ENCODE assay signal across 19 cellular contexts in genomic region chr3:104960579-104960978, GRCh38.
DNase-seq lines count a peak whose midpoint lies in the region; ATAC-seq, FAIRE-seq and TF ChIP-seq lines count a peak whose summit lies in the region.
"Had no signal": no experiment of that assay in that cellular context is flagged by ENCODE, and none has a peak within 500 bp of the region (broad histone marks: within the 10 kb centered on the region; RNA-seq: fewer than 3 reads in every experiment).

No MANE protein-coding gene starts in this region.

- H3K36me3 ChIP-seq in astrocyte (ENCODE audit: insufficient read depth, low read length) (no peaks in the 10 kb centered on the region), left ventricle myocardium inferior (no peaks in the 10 kb centered on the region)

- intact Hi-C loops in left ventricle myocardium inferior (cut with micrococcal nuclease) = no loop called here

- no peak overlapping the region for H3K4me2 ChIP-seq in astrocyte (ENCODE audit: low read length)
- H3K4me2 ChIP-seq: KMS-11 had no signal

- H3K27me3 ChIP-seq in astrocyte (ENCODE audit: insufficient read depth, low read length) = no peaks in the 10 kb centered on the region
- no peaks in the 10 kb centered on the region for H3K27me3 ChIP-seq in left ventricle myocardium inferior (ENCODE audit: low read depth)

- no peaks in the 10 kb centered on the region for H3K36me3 Mint-ChIP-seq in astrocyte (ENCODE audit: low read depth, unreplicated experiment)
- no peaks in the 10 kb centered on the region for H3K36me3 Mint-ChIP-seq in nephron progenitor cell (ENCODE audit: low read depth)
- H3K36me3 Mint-ChIP-seq: CD4-positive, CD25-positive, alpha-beta regulatory T cell; T-cell had no signal

- H3K4me3 ChIP-seq in astrocyte (ENCODE audit: insufficient read depth, low read depth, low read length) = no peak overlapping the region
- no peak overlapping the region for H3K4me3 ChIP-seq in left ventricle myocardium inferior

- H3K4me1 Mint-ChIP-seq in astrocyte (ENCODE audit: low read depth, unreplicated experiment) (peaks cover 12% of the 10 kb centered on the region), nephron progenitor cell (peaks cover 31% of the 10 kb centered on the region)
- H3K4me1 Mint-ChIP-seq: B cell; CD4-positive, CD25-positive, alpha-beta regulatory T cell; T-cell had no signal

- ATAC-seq in GM21786 (IDR thresholded peaks at IDR 0.05; ENCODE audit: unreplicated experiment) = no peak
- no peak for ATAC-seq in HG02884 (IDR thresholded peaks at IDR 0.05; ENCODE audit: unreplicated experiment)
- ATAC-seq: T-cell had no signal

- no peak for TF ChIP-seq CTCF in astrocyte (IDR thresholded peaks at IDR 0.05; ENCODE audit: insufficient read depth, low read depth, low read length)
- TF ChIP-seq CTCF in nephron progenitor cell (IDR thresholded peaks at IDR 0.05) = no peak
- TF ChIP-seq CTCF in left ventricle myocardium inferior (IDR thresholded peaks at IDR 0.05; ENCODE audit: borderline replicate concordance) = no peak
- TF ChIP-seq CTCF in GM13977 (IDR thresholded peaks at IDR 0.05; ENCODE audit: extremely low read depth, insufficient read depth, missing control alignments) = no peak

- in situ Hi-C loops in GM13977 (cut with MboI; ENCODE audit: low pct_unique_long_range_greater_than_20kb, low sequenced_read_pairs, unreplicated experiment) = no loop called here

- DNase-seq in EH (ENCODE audit: low read depth) (peak; percentile 47), HS-5 (ENCODE audit: low read depth) (peak; percentile 33), astrocyte (ENCODE audit: low read depth) (peak; percentile 15), nephron progenitor cell (no peak), left ventricle myocardium inferior (no peak), GM13977 (ENCODE audit: low spot score) (no peak)
- DNase-seq: ACHN; CD4-positive, CD25-positive, alpha-beta regulatory T cell; DMS53; H7; NCI-H1436; NCI-H2081; NCI-H524; T-cell had no signal

- no peak overlapping the region for H3K9ac ChIP-seq in astrocyte (ENCODE audit: low read length)
- H3K9ac ChIP-seq: KMS-11 had no signal

- no peaks in the 10 kb centered on the region for H4K20me1 ChIP-seq in astrocyte (ENCODE audit: insufficient read depth, low read length)

- FAIRE-seq in astrocyte (lab: Jason Lieb, UNC) = no peak
- FAIRE-seq: GM18507 had no signal

- no peaks in the 10 kb centered on the region for H3K4me1 ChIP-seq in astrocyte (ENCODE audit: insufficient read depth, low read length)
- H3K4me1 ChIP-seq in left ventricle myocardium inferior = no peaks in the 10 kb centered on the region

- H3K4me3 Mint-ChIP-seq in astrocyte (ENCODE audit: unreplicated experiment) (no peak overlapping the region), nephron progenitor cell (no peak overlapping the region)
- H3K4me3 Mint-ChIP-seq: B cell; CD4-positive, CD25-positive, alpha-beta regulatory T cell; T-cell had no signal

- no peak overlapping the region for H3K27ac Mint-ChIP-seq in astrocyte (ENCODE audit: unreplicated experiment)
- H3K27ac Mint-ChIP-seq in nephron progenitor cell = peak overlapping the region; percentile 93
- H3K27ac Mint-ChIP-seq: B cell; CD4-positive, CD25-positive, alpha-beta regulatory T cell; T-cell had no signal

- no peaks in the 10 kb centered on the region for H3K79me2 ChIP-seq in astrocyte (ENCODE audit: insufficient read depth, low read length)

- H3K9me3 ChIP-seq in astrocyte (ENCODE audit: insufficient read depth, low read depth, low read length) = no peaks in the 10 kb centered on the region
- H3K9me3 ChIP-seq in left ventricle myocardium inferior (replicated peaks) = no peaks in the 10 kb centered on the region

- H3K27me3 Mint-ChIP-seq in astrocyte (ENCODE audit: low read depth, unreplicated experiment) (no peaks in the 10 kb centered on the region), nephron progenitor cell (ENCODE audit: low read depth, poor library complexity) (peaks cover 3% of the 10 kb centered on the region)
- H3K27me3 Mint-ChIP-seq: B cell; CD4-positive, CD25-positive, alpha-beta regulatory T cell; T-cell had no signal

- H2AFZ ChIP-seq in astrocyte (ENCODE audit: low read depth, low read length) = no peak overlapping the region

- H3K9me3 Mint-ChIP-seq in astrocyte (ENCODE audit: unreplicated experiment) = no peaks in the 10 kb centered on the region
- H3K9me3 Mint-ChIP-seq in nephron progenitor cell = no peaks in the 10 kb centered on the region
- H3K9me3 Mint-ChIP-seq: T-cell had no signal

- no peak overlapping the region for H3K27ac ChIP-seq in astrocyte (ENCODE audit: low read depth, low read length)
- H3K27ac ChIP-seq in left ventricle myocardium inferior (replicated peaks) = no peak overlapping the region
- H3K27ac ChIP-seq: KMS-11 had no signal

Comparison
In these comparisons a context has a peak if more than half of its experiments do, and no peak if none do; other contexts are left out.
1. DNase-seq: peak in EH (single experiment), HS-5 (single experiment) and astrocyte (single experiment); none in nephron progenitor cell (single experiment), left ventricle myocardium inferior (single experiment) and GM13977 (single experiment).